ENCODE assay signal across 24 cellular contexts in the genomic region with DNA sequence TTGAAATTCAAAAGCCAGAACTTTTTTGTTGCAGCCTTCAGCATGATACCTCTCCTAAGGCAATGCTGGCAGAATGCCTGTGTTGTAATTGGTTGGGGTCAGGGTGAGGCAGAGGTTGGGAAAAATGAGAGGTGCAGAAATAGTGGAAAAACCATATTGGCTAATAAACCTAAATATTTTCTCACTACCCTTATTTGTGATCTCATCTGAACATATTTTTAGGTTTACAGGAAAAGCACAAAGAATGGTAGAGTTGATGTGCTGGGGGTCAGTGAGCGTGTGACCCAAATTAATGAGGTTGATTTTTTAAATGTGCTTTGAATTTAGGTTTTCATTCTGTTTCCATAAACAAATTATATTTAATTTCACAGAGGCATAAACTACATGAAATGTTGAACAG.
"Had no signal": no experiment of that assay in that cellular context is flagged by ENCODE, and none has a peak within 500 bp of the region (broad histone marks: within the 10 kb centered on the region; RNA-seq: fewer than 3 reads in every experiment).

No MANE protein-coding gene starts in this region.

- H3K4me2 ChIP-seq: SK-N-SH had no signal

- H3K27ac ChIP-seq: RWPE1 had no signal

- ATAC-seq: HepG2, Panc1 had no signal

- DNase-seq: IMR-90, Kasumi-1, KG1, MV-4-11, NCI-H1048, NCI-H1105, NCI-H1417, NCI-H146, NCI-H1694 treated with DMSO at 0.1 percent for 48 hours, NCI-H1930, NCI-H2081, NCI-H2107, NCI-H226, NCI-H446, NCI-H510A, NCI-H524 treated with DMSO at 0.1 percent for 48 hours, NCI-H69, NCI-H774, SHP77, SK-N-SH, SW 1271 had no signal

- H3K9me2 ChIP-seq: SK-N-SH had no signal

- H3K9ac ChIP-seq: SK-N-SH had no signal

- H3K9me3 ChIP-seq: SK-N-SH had no signal
